Comparison of ENCODE assay signal across 17 cellular contexts in the genomic region with DNA sequence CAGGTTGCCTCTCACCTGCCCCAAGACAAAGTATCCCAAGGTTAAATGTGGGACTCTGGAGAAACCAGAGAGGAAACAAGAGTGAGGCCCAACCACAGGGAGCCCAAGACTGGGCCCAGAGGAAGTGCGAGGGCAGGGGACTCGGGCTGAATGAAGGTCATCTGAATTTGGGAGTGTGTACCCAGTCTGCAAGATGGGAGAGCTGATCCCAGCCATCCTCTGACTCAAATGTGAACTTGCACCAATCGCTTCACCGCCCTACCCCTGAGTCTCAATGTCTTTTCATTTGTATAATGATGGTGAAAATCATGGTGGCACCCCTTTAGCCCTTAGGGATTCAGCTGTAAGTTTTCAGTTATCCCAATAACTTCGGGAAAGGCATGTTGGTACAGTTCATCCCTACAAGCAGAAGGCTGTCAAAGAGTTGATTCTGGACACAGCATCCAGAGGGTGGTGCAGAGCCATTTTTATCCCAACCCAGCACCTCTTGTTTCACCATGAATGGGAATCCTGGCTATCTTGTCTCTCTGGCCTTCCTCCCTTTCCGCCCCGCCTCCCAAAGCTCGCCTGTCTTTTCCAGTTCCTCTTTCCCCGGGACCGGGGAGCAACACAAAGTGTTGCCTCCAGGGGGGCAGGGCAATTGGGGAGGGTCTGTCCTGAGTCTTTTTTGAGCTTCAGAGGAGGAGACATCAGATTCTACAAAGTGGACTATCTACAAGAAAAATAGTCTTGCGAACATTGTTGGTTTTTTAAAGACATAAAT.
DNase-seq lines count a peak whose midpoint lies in the region; ATAC-seq, FAIRE-seq and TF ChIP-seq lines count a peak whose summit lies in the region.
"Had no signal": no experiment of that assay in that cellular context is flagged by ENCODE, and none has a peak within 500 bp of the region (broad histone marks: within the 10 kb centered on the region; RNA-seq: fewer than 3 reads in every experiment).

No MANE protein-coding gene starts in this region.

- no peaks in the 10 kb centered on the region for H3K23me2 ChIP-seq in H1 (ENCODE audit: low read depth, low read length)

- H3K23ac ChIP-seq in H1 (ENCODE audit: insufficient read length): no peak overlapping the region

- in situ Hi-C loops in gastrocnemius medialis (cut with MboI; ENCODE audit: low sequenced_read_pairs in 4 of 4): loop anchor here in 1 of 4 donors (10.0 kb wide), 1 partner anchor 131 kb away; no protein-coding TSS in a partner anchor

- 85% methylated on average over 11 of the region's 11 CpGs; no CpG with 5 or more reads in 1 of the 2 experiments for WGBS in H1 (ENCODE audit: extremely low coverage in 1 of 2, insufficient coverage in 1 of 2, insufficient read length in 1 of 2, insufficient replicate concordance in 2 of 2, low coverage in 1 of 2, low lambda C conversion rate in 2 of 2, missing lambda C conversion rate in 1 of 2), 2 experiments

- no peak overlapping the region for H3K18ac ChIP-seq in H1 (ENCODE audit: extremely low read depth, low read length)

- no peak overlapping the region for H2BK12ac ChIP-seq in H1 (ENCODE audit: low read depth, low read length)

- TF ChIP-seq POLR2A in H1 (IDR thresholded peaks at IDR 0.05; ENCODE audit: control extremely low read depth in 1 of 2, low read depth in 2 of 2, low read length in 2 of 2): no peak
- no peak for TF ChIP-seq POLR2A in gastrocnemius medialis (IDR thresholded peaks at IDR 0.05)

- H3K14ac ChIP-seq in H1 (ENCODE audit: insufficient read length): no peak overlapping the region

- H3K27me3 Mint-ChIP-seq in nephron (ENCODE audit: low read depth): peaks cover 11% of the 10 kb centered on the region
- H3K27me3 Mint-ChIP-seq in activated CD4-positive, alpha-beta memory T cell treated with anti-CD3 and anti-CD28 coated beads for 36 hours: peaks cover 3% of the 10 kb centered on the region

- no peak overlapping the region for H2AK5ac ChIP-seq in H1 (ENCODE audit: low read depth, low read length)

- no peak overlapping the region for H4K8ac ChIP-seq in H1 (ENCODE audit: extremely low read depth, insufficient read depth, low read length)

- H2BK15ac ChIP-seq in H1 (ENCODE audit: low read length): no peak overlapping the region

- H3K4me2 ChIP-seq in H1 (ENCODE audit: insufficient read depth in 1 of 2, low read depth in 2 of 2, low read length in 2 of 2): no peak overlapping the region
- H3K4me2 ChIP-seq: BLaER1 treated with 17β-estradiol and CSF1 and Interleukin-3, amounts not matched to agents 10 nM and 100 nM had no signal

- no peak overlapping the region for H3K56ac ChIP-seq in H1 (replicated peaks; ENCODE audit: insufficient read length, low read depth, low read length)

- H3K4ac ChIP-seq in H1 (replicated peaks; ENCODE audit: insufficient read length, low read depth, low read length): no peak overlapping the region

- no peak for TF ChIP-seq RAD21 in H1 (IDR thresholded peaks at IDR 0.05 in 1 of 2, conservative IDR thresholded peaks at IDR 0.05 in 1 of 2; ENCODE audit: low read depth in 2 of 2, low read length in 2 of 2)

- no peak overlapping the region for H2BK120ac ChIP-seq in H1 (replicated peaks; ENCODE audit: low read depth, low read length)

- POLR2A ChIA-PET in H1 (lab: Charles Lee; ENCODE audit: partially characterized antibody): no interaction called here
- POLR2A ChIA-PET in activated CD4-positive, alpha-beta memory T cell treated with anti-CD3 and anti-CD28 coated beads for 36 hours (lab: Charles Lee): no interaction called here

- no peak overlapping the region for H4K5ac ChIP-seq in H1 (ENCODE audit: insufficient read length, low read depth, low read length)

- no peaks in the 10 kb centered on the region for H3K27me3 ChIP-seq in H7 (ENCODE audit: control insufficient read depth, insufficient read depth, low read length)
- H3K27me3 ChIP-seq in H1 (replicated peaks in 1 of 4; ENCODE audit: control insufficient read depth in 3 of 4, extremely low read depth in 1 of 4, insufficient read depth in 3 of 4, low read length in 3 of 4): no peaks in the 10 kb centered on the region
- H3K27me3 ChIP-seq in gastrocnemius medialis: no peaks in the 10 kb centered on the region
- H3K27me3 ChIP-seq: BLaER1 treated with 17β-estradiol and CSF1 and Interleukin-3, amounts not matched to agents 10 nM and 100 nM had no signal

- H3K27ac ChIP-seq in H1 (ENCODE audit: low read depth, low read length) (no peak overlapping the region), gastrocnemius medialis (peak overlapping the region; percentile 20 to 61 (median 46))
- H3K27ac ChIP-seq: BLaER1 treated with 17β-estradiol and CSF1 and Interleukin-3, amounts not matched to agents 10 nM and 100 nM; GM23248; HL-60 had no signal

- no peak overlapping the region for H2BK5ac ChIP-seq in H1 (ENCODE audit: low read depth, low read length)

- TF ChIP-seq EP300 in H1 (IDR thresholded peaks at IDR 0.05; ENCODE audit: borderline replicate concordance in 1 of 2, low read depth in 2 of 2, low read length in 2 of 2): no peak

- CTCF ChIA-PET in H1 (lab: Charles Lee; ENCODE audit: partially characterized antibody): interaction anchor here (1.5 to 1.6 kb wide), 2 partner anchors 11 to 16 kb away, joined by 4 to 8 read pairs; no protein-coding TSS in a partner anchor
- CTCF ChIA-PET in activated CD4-positive, alpha-beta memory T cell treated with anti-CD3 and anti-CD28 coated beads for 36 hours (lab: Charles Lee): no interaction called here

- peaks cover 11% of the 10 kb centered on the region for H3K9me3 Mint-ChIP-seq in nephron
- H3K9me3 Mint-ChIP-seq in activated CD4-positive, alpha-beta memory T cell treated with anti-CD3 and anti-CD28 coated beads for 36 hours: peaks cover 9% of the 10 kb centered on the region
- H3K9me3 Mint-ChIP-seq: CD4-positive, alpha-beta T cell had no signal

- H3K36me3 ChIP-seq in H7 (replicated peaks; ENCODE audit: control insufficient read depth, insufficient read depth, low read length) (no peaks in the 10 kb centered on the region), H1 (ENCODE audit: control insufficient read depth in 2 of 4, insufficient read depth in 4 of 4, low read length in 3 of 4) (no peaks in the 10 kb centered on the region), gastrocnemius medialis (no peaks in the 10 kb centered on the region)
- H3K36me3 ChIP-seq: BLaER1 treated with 17β-estradiol and CSF1 and Interleukin-3, amounts not matched to agents 10 nM and 100 nM; HAP-1 had no signal

- no peak overlapping the region for H4K91ac ChIP-seq in H1 (replicated peaks; ENCODE audit: insufficient read length, low read length)

- DNase-seq in H7 (peak; percentile 48), H1 (ENCODE audit: low read depth in 1 of 2, low spot score in 2 of 2) (no peak), gastrocnemius medialis (no peak), midbrain (lab: John Stamatoyannopoulos, UW) (no peak), CD1c-positive myeloid dendritic cell (ENCODE audit: extremely low spot score) (no peak)
- DNase-seq in activated CD4-positive, alpha-beta memory T cell treated with anti-CD3 and anti-CD28 coated beads for 36 hours: no peak
- DNase-seq: ACHN; Calu3; CD4-positive, alpha-beta T cell; DMS 273 treated with DMSO at 0.1 percent for 48 hours; GM23248; IMR-90 had no signal

- no peak overlapping the region for H2BK20ac ChIP-seq in H1 (ENCODE audit: low read length)

- H3K36me3 Mint-ChIP-seq in nephron (ENCODE audit: low read depth): peaks cover 6% of the 10 kb centered on the region
- H3K36me3 Mint-ChIP-seq in activated CD4-positive, alpha-beta memory T cell treated with anti-CD3 and anti-CD28 coated beads for 36 hours: no peaks in the 10 kb centered on the region

- TF ChIP-seq CTCF in H1 (IDR thresholded peaks at IDR 0.05; ENCODE audit: control extremely low read depth in 1 of 3, insufficient read depth in 1 of 3, low read depth in 1 of 3, low read length in 3 of 3) (no peak), nephron (IDR thresholded peaks at IDR 0.05; ENCODE audit: unreplicated experiment in 3 of 3) (no peak), gastrocnemius medialis (IDR thresholded peaks at IDR 0.05 in 4 of 5, conservative IDR thresholded peaks at IDR 0.05 in 1 of 5) (no peak)

- H3K4me1 ChIP-seq in H1 (replicated peaks in 1 of 4; ENCODE audit: control insufficient read depth in 3 of 4, insufficient read depth in 4 of 4, low read length in 3 of 4) (no peaks in the 10 kb centered on the region), gastrocnemius medialis (peaks cover 20 to 21% of the 10 kb centered on the region in 2 donors)
- H3K4me1 ChIP-seq: HAP-1 had no signal

- no peak overlapping the region for H3K4me3 Mint-ChIP-seq in nephron
- no peak overlapping the region for H3K4me3 Mint-ChIP-seq in activated CD4-positive, alpha-beta memory T cell treated with anti-CD3 and anti-CD28 coated beads for 36 hours
- H3K4me3 Mint-ChIP-seq: CD4-positive, alpha-beta T cell had no signal

- peaks cover 14% of the 10 kb centered on the region for H3K4me1 Mint-ChIP-seq in nephron
- peaks cover 7% of the 10 kb centered on the region for H3K4me1 Mint-ChIP-seq in activated CD4-positive, alpha-beta memory T cell treated with anti-CD3 and anti-CD28 coated beads for 36 hours (ENCODE audit: low read depth)

- H3K79me1 ChIP-seq in H1 (ENCODE audit: low read depth, low read length): no peaks in the 10 kb centered on the region

- no peak for FAIRE-seq in H1 (lab: Jason Lieb, UNC)

- intact Hi-C loops in gastrocnemius medialis (cut with DNase I; ENCODE audit: low total_unique reads): no loop called here
- intact Hi-C loops in activated CD4-positive, alpha-beta memory T cell treated with anti-CD3 and anti-CD28 coated beads for 36 hours (cut with micrococcal nuclease): no loop called here

- no peak for ATAC-seq in gastrocnemius medialis
- ATAC-seq in GM21447 (IDR thresholded peaks at IDR 0.05; ENCODE audit: unreplicated experiment): no peak

- H3K4me3 ChIP-seq in H7 (ENCODE audit: insufficient read depth, low read depth, low read length): no peak overlapping the region
- H3K4me3 ChIP-seq in H1 (ENCODE audit: extremely low read depth in 1 of 4, insufficient read depth in 2 of 4, low read depth in 3 of 4, low read length in 4 of 4): no peak overlapping the region
- no peak overlapping the region for H3K4me3 ChIP-seq in gastrocnemius medialis
- H3K4me3 ChIP-seq: BLaER1 treated with 17β-estradiol and CSF1 and Interleukin-3, amounts not matched to agents 10 nM and 100 nM; GM23248; HAP-1 had no signal

- H3K27ac Mint-ChIP-seq in nephron: peak overlapping the region in 2 of 3 experiments; percentile 16 to 85
- no peak overlapping the region for H3K27ac Mint-ChIP-seq in activated CD4-positive, alpha-beta memory T cell treated with anti-CD3 and anti-CD28 coated beads for 36 hours
- H3K27ac Mint-ChIP-seq: CD4-positive, alpha-beta T cell had no signal

- H4K20me1 ChIP-seq in H1 (replicated peaks in 1 of 2; ENCODE audit: control insufficient read depth in 1 of 2, insufficient read depth in 2 of 2, low read length in 2 of 2): no peaks in the 10 kb centered on the region
- H4K20me1 ChIP-seq: BLaER1 treated with 17β-estradiol and CSF1 and Interleukin-3, amounts not matched to agents 10 nM and 100 nM had no signal

- H3K9me3 ChIP-seq in H1 (ENCODE audit: insufficient read depth in 2 of 2, low read depth in 1 of 2, low read length in 1 of 2): no peaks in the 10 kb centered on the region
- no peaks in the 10 kb centered on the region for H3K9me3 ChIP-seq in gastrocnemius medialis
- H3K9me3 ChIP-seq: HAP-1 had no signal

- no peak overlapping the region for H3K9ac ChIP-seq in H1 (replicated peaks in 1 of 4; ENCODE audit: extremely low read depth in 1 of 4, low read depth in 3 of 4, low read length in 3 of 4)
- H3K9ac ChIP-seq: BLaER1 treated with 17β-estradiol and CSF1 and Interleukin-3, amounts not matched to agents 10 nM and 100 nM; GM23248 had no signal

- no peaks in the 10 kb centered on the region for H3K79me2 ChIP-seq in H1 (ENCODE audit: control insufficient read depth in 1 of 2, insufficient read depth in 2 of 2, low read length in 2 of 2)

- H2AFZ ChIP-seq in H1 (ENCODE audit: low read length): 0 out of 2 replicates have a peak overlapping the region, but pooled peaks have one; percentile 11
- H2AFZ ChIP-seq: GM23248 had no signal
